ENCODE assay signal across 26 cellular contexts in the genomic region with DNA sequence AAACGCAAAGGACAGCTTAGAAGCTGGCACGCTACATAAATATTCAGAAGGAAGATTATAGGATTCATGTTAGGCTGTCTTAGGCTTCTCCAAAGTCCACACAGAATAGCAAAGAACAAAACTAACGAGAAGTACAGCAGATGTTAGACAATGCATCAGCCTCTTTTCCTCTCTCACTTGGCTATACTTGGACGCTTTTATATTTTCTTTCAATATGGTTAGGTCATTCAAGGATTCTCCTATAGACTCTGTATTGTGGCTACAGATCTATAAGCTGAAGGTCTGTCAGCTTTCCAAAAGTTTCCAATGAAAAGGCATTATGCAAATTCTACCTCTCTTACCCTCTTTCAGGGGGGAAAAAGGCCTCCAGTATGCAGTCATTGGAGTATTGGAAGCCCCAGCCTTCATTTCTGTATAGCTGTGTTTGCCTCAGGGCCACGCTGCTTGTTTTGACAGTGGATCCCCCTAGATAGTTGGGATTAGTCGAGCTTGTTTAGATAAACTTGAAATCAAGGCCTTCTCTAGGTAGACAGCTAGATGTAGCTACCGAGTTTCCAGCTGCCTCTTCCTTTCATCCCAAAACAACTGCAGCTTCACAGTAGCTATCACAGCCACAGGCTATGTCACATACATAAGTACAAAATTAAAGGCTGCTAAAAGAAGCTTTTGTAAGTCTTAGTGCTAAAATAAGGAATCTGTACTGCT.
DNase-seq lines count a peak whose midpoint lies in the region; FAIRE-seq and TF ChIP-seq lines count a peak whose summit lies in the region.
"Had no signal": no experiment of that assay in that cellular context is flagged by ENCODE, and none has a peak within 500 bp of the region (broad histone marks: within the 10 kb centered on the region; RNA-seq: fewer than 3 reads in every experiment).

No MANE protein-coding gene starts in this region.

- FAIRE-seq in D721Med (lab: Jason Lieb, UNC), result peak; percentile 73
- FAIRE-seq: GM19239 had no signal

- H3K9me3 ChIP-seq in ascending aorta, result no peaks in the 10 kb centered on the region

- no peak overlapping the region for H3K4ac ChIP-seq in mesendoderm (ENCODE audit: low read depth, low read length)

- no peak overlapping the region for H3K18ac ChIP-seq in mesendoderm (ENCODE audit: low read length)

- intact Hi-C loops in ascending aorta (cut with DNase I), result loop anchor here (10.0 kb wide), 1 partner anchor 62 kb away; no protein-coding TSS in a partner anchor

- no peak overlapping the region for H3K4me3 ChIP-seq in mesendoderm (ENCODE audit: low read length)
- H3K4me3 ChIP-seq in ascending aorta, result no peak overlapping the region
- H3K4me3 ChIP-seq: lung had no signal

- no peak overlapping the region for H4K5ac ChIP-seq in mesendoderm (ENCODE audit: low read length)

- H3K4me1 ChIP-seq in mesendoderm (ENCODE audit: control insufficient read depth, low read depth, low read length) (peaks cover 4% of the 10 kb centered on the region), ascending aorta (no peaks in the 10 kb centered on the region)

- H4K8ac ChIP-seq in mesendoderm (ENCODE audit: low read depth, low read length), result no peak overlapping the region

- no peak overlapping the region for H3K23ac ChIP-seq in mesendoderm (ENCODE audit: low read length)

- H2BK120ac ChIP-seq in mesendoderm (ENCODE audit: low read depth, low read length), result no peak overlapping the region

- no peak for TF ChIP-seq CTCF in D721Med (IDR thresholded peaks at IDR 0.05; ENCODE audit: insufficient read depth, missing control alignments)
- TF ChIP-seq CTCF in ascending aorta (IDR thresholded peaks at IDR 0.05), result no peak

- H2BK15ac ChIP-seq in mesendoderm (replicated peaks; ENCODE audit: low read depth), result peak overlapping the region; percentile 85

- H3K36me3 ChIP-seq in mesendoderm (ENCODE audit: control insufficient read depth, insufficient read depth, low read length) (no peaks in the 10 kb centered on the region), ascending aorta (no peaks in the 10 kb centered on the region)

- no peak overlapping the region for H3K56ac ChIP-seq in mesendoderm (ENCODE audit: low read length)

- no peak overlapping the region for H3K9ac ChIP-seq in mesendoderm (ENCODE audit: low read length)

- no peaks in the 10 kb centered on the region for H3K79me2 ChIP-seq in mesendoderm (ENCODE audit: control insufficient read depth, insufficient read depth, low read length)

- H3K27me3 ChIP-seq in mesendoderm (ENCODE audit: insufficient read depth, low read length, poor library complexity) (no peaks in the 10 kb centered on the region), ascending aorta (no peaks in the 10 kb centered on the region)

- no peak for DNase-seq in D721Med (ENCODE audit: insufficient read length, low spot score)
- peak; percentile 39 for DNase-seq in NCI-H1048 (lab: John Stamatoyannopoulos, UW)
- peak; percentile 55 for DNase-seq in NCI-H82 treated with DMSO at 0.1 percent for 48 hours (lab: John Stamatoyannopoulos, UW; ENCODE audit: unreplicated experiment)
- peak; percentile 39 for DNase-seq in mesendoderm
- no peak for DNase-seq in activated T-cell treated with anti-CD3 and anti-CD28 coated beads, Interleukin-2, amount 50 U/mL, for 1 hour
- no peak for DNase-seq in ascending aorta (ENCODE audit: low spot score in 2 of 2)
- no peak for DNase-seq in NCI-H1694 treated with DMSO at 0.1 percent for 48 hours (lab: John Stamatoyannopoulos, UW)
- no peak for DNase-seq in NCI-H2029 (lab: John Stamatoyannopoulos, UW)
- DNase-seq: activated B cell treated with CpG ODN at 0.5 μM for 24 hours; activated CD8-positive, alpha-beta memory T cell treated with anti-CD3 and anti-CD28 coated beads, Interleukin-2, amount 10 ng/mL, durations not matched to agents 7 days and 5 days; activated T-cell treated with anti-CD3 and anti-CD28 coated beads, Interleukin-2, amount 50 U/mL, for 48 hours; AML-193; Calu3; CD4-positive, CD25-positive, alpha-beta regulatory T cell; GOT3; immature natural killer cell; KBM-7; left cardiac atrium; NCI-H1105 treated with DMSO at 0.1 percent for 48 hours; NCI-H1930; NCI-H2227 treated with DMSO at 0.1 percent for 48 hours; OCI-M1; substantia nigra had no signal

- no peaks in the 10 kb centered on the region for H3K79me1 ChIP-seq in mesendoderm (ENCODE audit: low read length)

- H2BK5ac ChIP-seq in mesendoderm (ENCODE audit: low read length), result no peak overlapping the region

- no peak overlapping the region for H2AK5ac ChIP-seq in mesendoderm (ENCODE audit: low read length)

- no peak overlapping the region for H3K27ac ChIP-seq in mesendoderm (ENCODE audit: low read depth, low read length)
- no peak overlapping the region for H3K27ac ChIP-seq in ascending aorta
- H3K27ac ChIP-seq: RWPE1 had no signal

- WGBS in mesendoderm (ENCODE audit: extremely low coverage, insufficient coverage, low lambda C conversion rate), result no CpG with 5 or more reads among the region's 7 CpGs

- no peak overlapping the region for H3K4me2 ChIP-seq in mesendoderm (ENCODE audit: low read length)

Comparison
In these comparisons a context has a peak if more than half of its experiments do, and no peak if none do; other contexts are left out.
1. DNase-seq: peak in NCI-H1048 (single experiment), NCI-H82 treated with DMSO at 0.1 percent for 48 hours (single experiment) and mesendoderm (single experiment); none in D721Med (single experiment), activated T-cell treated with anti-CD3 and anti-CD28 coated beads, Interleukin-2, amount 50 U/mL, for 1 hour (single experiment), ascending aorta (0 of 2), NCI-H1694 treated with DMSO at 0.1 percent for 48 hours (single experiment) and NCI-H2029 (single experiment).